In genomic region chr2:136322436-136322835, GRCh38 we compare ENCODE assay signal across 21 cellular contexts.
A peak's percentile ranks its signal among the peaks of the same experiment; 100 is the strongest.
DNase-seq lines count a peak whose midpoint lies in the region; ATAC-seq, FAIRE-seq and TF ChIP-seq lines count a peak whose summit lies in the region.
"Had no signal": no experiment of that assay in that cellular context is flagged by ENCODE, and none has a peak within 500 bp of the region (broad histone marks: within the 10 kb centered on the region; RNA-seq: fewer than 3 reads in every experiment).

No MANE protein-coding gene starts in this region.

- no peak overlapping the region for H3K4me3 Mint-ChIP-seq in activated CD8-positive, alpha-beta T cell treated with anti-CD3 and anti-CD28 coated beads for 36 hours
- H3K4me3 Mint-ChIP-seq: brain; immature natural killer cell; natural killer cell; stimulated activated memory B cell treated with anti-CD40 and anti-IgM and Interleukin-4, amounts not matched to agents 10 μg/mL and 1 μg/mL and 100 μg/mL, for 72 hours had no signal

- no peaks in the 10 kb centered on the region for H3K79me1 ChIP-seq in mesendoderm (ENCODE audit: low read length)

- H3K36me3 ChIP-seq in mesendoderm (ENCODE audit: control insufficient read depth, insufficient read depth, low read length) = no peaks in the 10 kb centered on the region
- H3K36me3 ChIP-seq: esophagus squamous epithelium, lower lobe of right lung had no signal

- peaks cover 4% of the 10 kb centered on the region for H3K9me3 Mint-ChIP-seq in activated CD8-positive, alpha-beta T cell treated with anti-CD3 and anti-CD28 coated beads for 36 hours
- H3K9me3 Mint-ChIP-seq: immature natural killer cell; natural killer cell; stimulated activated memory B cell treated with anti-CD40 and anti-IgM and Interleukin-4, amounts not matched to agents 10 μg/mL and 1 μg/mL and 100 μg/mL, for 72 hours had no signal

- H4K5ac ChIP-seq in mesendoderm (ENCODE audit: low read length) = no peak overlapping the region

- no peak overlapping the region for H2BK120ac ChIP-seq in mesendoderm (ENCODE audit: low read depth, low read length)

- peak overlapping the region; percentile 41 for H3K18ac ChIP-seq in mesendoderm (ENCODE audit: low read length)

- TF ChIP-seq POLR2A in GM12892 (IDR thresholded peaks at IDR 0.05; ENCODE audit: low read depth, low read length) = no peak

- POLR2A ChIA-PET in activated CD8-positive, alpha-beta T cell treated with anti-CD3 and anti-CD28 coated beads for 36 hours (lab: Charles Lee) = interaction anchor here (1.2 kb wide), 1 partner anchor 521 kb away, joined by 3 read pairs; no protein-coding TSS in a partner anchor

- peaks cover 68% of the 10 kb centered on the region for H3K4me1 Mint-ChIP-seq in activated CD8-positive, alpha-beta T cell treated with anti-CD3 and anti-CD28 coated beads for 36 hours (ENCODE audit: low read depth)

- peak overlapping the region; percentile 20 for H2AK5ac ChIP-seq in mesendoderm (ENCODE audit: low read length)

- ATAC-seq in GM18867 (IDR thresholded peaks at IDR 0.05; ENCODE audit: unreplicated experiment) (no peak), GM19395 (IDR thresholded peaks at IDR 0.05; ENCODE audit: unreplicated experiment) (no peak)
- ATAC-seq in activated CD8-positive, alpha-beta T cell treated with anti-CD3 and anti-CD28 coated beads for 36 hours = no peak
- ATAC-seq: lower lobe of right lung; stimulated activated memory B cell treated with anti-CD40 and anti-IgM and Interleukin-4, amounts not matched to agents 10 μg/mL and 1 μg/mL and 100 μg/mL, for 72 hours had no signal

- no peaks in the 10 kb centered on the region for H3K36me3 Mint-ChIP-seq in activated CD8-positive, alpha-beta T cell treated with anti-CD3 and anti-CD28 coated beads for 36 hours (ENCODE audit: low read depth)
- H3K36me3 Mint-ChIP-seq: brain; immature natural killer cell; natural killer cell; stimulated activated memory B cell treated with anti-CD40 and anti-IgM and Interleukin-4, amounts not matched to agents 10 μg/mL and 1 μg/mL and 100 μg/mL, for 72 hours had no signal

- peaks cover 11% of the 10 kb centered on the region for H3K4me1 ChIP-seq in mesendoderm (ENCODE audit: control insufficient read depth, low read depth, low read length)
- H3K4me1 ChIP-seq: esophagus squamous epithelium had no signal

- peak overlapping the region; percentile 42 for H3K56ac ChIP-seq in mesendoderm (ENCODE audit: low read length)

- H4K8ac ChIP-seq in mesendoderm (ENCODE audit: low read depth, low read length) = no peak overlapping the region

- H3K4me2 ChIP-seq in mesendoderm (ENCODE audit: low read length) = no peak overlapping the region

- no peak overlapping the region for H3K27ac Mint-ChIP-seq in activated CD8-positive, alpha-beta T cell treated with anti-CD3 and anti-CD28 coated beads for 36 hours
- H3K27ac Mint-ChIP-seq: brain had no signal

- peak overlapping the region; percentile 75 for H2BK15ac ChIP-seq in mesendoderm (replicated peaks; ENCODE audit: low read depth)

- DNase-seq in NOMO-1 (lab: John Stamatoyannopoulos, UW; ENCODE audit: unreplicated experiment in 2 of 2) (peak; percentile 26 to 55), NOMO-1 treated with dmso at 0.1 percent for 144 hours (lab: John Stamatoyannopoulos, UW; ENCODE audit: unreplicated experiment) (no peak), GM12892 (ENCODE audit: insufficient read length) (no peak), SKM-1 treated with dmso at 0.1 percent for 144 hours (lab: John Stamatoyannopoulos, UW; ENCODE audit: unreplicated experiment) (peak; percentile 74), mesendoderm (no peak)
- no peak for DNase-seq in activated CD8-positive, alpha-beta T cell treated with anti-CD3 and anti-CD28 coated beads for 36 hours
- DNase-seq: activated CD4-positive, alpha-beta T cell treated with anti-CD3 and anti-CD28 coated beads, Interleukin-2, amount 50 U/mL, for 4 hours; activated effector memory CD4-positive, alpha-beta T cell treated with anti-CD3 and anti-CD28 coated beads, Interleukin-2, amount 50 U/mL, for 16 hours; dorsolateral prefrontal cortex; esophagus squamous epithelium; glutamatergic neuron; immature natural killer cell; lower lobe of right lung; natural killer cell; NCI-H1105 treated with DMSO at 0.1 percent for 48 hours; NCI-H774; trophoblast cell had no signal

- intact Hi-C loops in activated CD8-positive, alpha-beta T cell treated with anti-CD3 and anti-CD28 coated beads for 36 hours (cut with micrococcal nuclease) = loop anchor here (5.0 to 10.0 kb wide), 2 partner anchors 88 to 270 kb away; no protein-coding TSS in a partner anchor

- no peaks in the 10 kb centered on the region for H3K27me3 Mint-ChIP-seq in activated CD8-positive, alpha-beta T cell treated with anti-CD3 and anti-CD28 coated beads for 36 hours
- H3K27me3 Mint-ChIP-seq: brain; stimulated activated memory B cell treated with anti-CD40 and anti-IgM and Interleukin-4, amounts not matched to agents 10 μg/mL and 1 μg/mL and 100 μg/mL, for 72 hours had no signal

- no peak overlapping the region for H3K27ac ChIP-seq in mesendoderm (ENCODE audit: low read depth, low read length)
- H3K27ac ChIP-seq: dorsolateral prefrontal cortex, esophagus squamous epithelium, lower lobe of right lung had no signal

- CTCF ChIA-PET in activated CD8-positive, alpha-beta T cell treated with anti-CD3 and anti-CD28 coated beads for 36 hours (lab: Charles Lee) = interaction anchor here (1.0 to 2.0 kb wide), 4 partner anchors 8 to 408 kb away, joined by 4 to 5 read pairs (median 4); no protein-coding TSS in a partner anchor

- no CpG with 5 or more reads among the region's 2 CpGs for WGBS in mesendoderm (ENCODE audit: extremely low coverage, insufficient coverage, low lambda C conversion rate)

- no peak for TF ChIP-seq CTCF in activated CD8-positive, alpha-beta T cell treated with anti-CD3 and anti-CD28 coated beads for 36 hours (IDR thresholded peaks at IDR 0.05)

- FAIRE-seq in GM12892 (lab: Jason Lieb, UNC) = peak; percentile 42

- H3K4me3 ChIP-seq in mesendoderm (ENCODE audit: low read length) = no peak overlapping the region
- H3K4me3 ChIP-seq: dorsolateral prefrontal cortex, esophagus squamous epithelium, lower lobe of right lung had no signal

- H3K27me3 ChIP-seq in mesendoderm (ENCODE audit: insufficient read depth, low read length, poor library complexity) = no peaks in the 10 kb centered on the region

- H2BK5ac ChIP-seq in mesendoderm (ENCODE audit: low read length) = no peak overlapping the region

- no peak overlapping the region for H3K9ac ChIP-seq in mesendoderm (ENCODE audit: low read length)

- H3K23ac ChIP-seq in mesendoderm (ENCODE audit: low read length) = no peak overlapping the region

- H3K79me2 ChIP-seq in mesendoderm (ENCODE audit: control insufficient read depth, insufficient read depth, low read length) = no peaks in the 10 kb centered on the region

- H3K4ac ChIP-seq in mesendoderm (ENCODE audit: low read depth, low read length) = no peak overlapping the region

Comparison
In these comparisons a context has a peak if more than half of its experiments do, and no peak if none do; other contexts are left out.
1. DNase-seq: peak in NOMO-1 (2 of 2) and SKM-1 treated with dmso at 0.1 percent for 144 hours (single experiment); none in NOMO-1 treated with dmso at 0.1 percent for 144 hours (single experiment), GM12892 (single experiment), mesendoderm (single experiment) and activated CD8-positive, alpha-beta T cell treated with anti-CD3 and anti-CD28 coated beads for 36 hours (single experiment).